In genomic region chr7:20785211-20786048, GRCh38 we compare ENCODE assay signal across 8 cellular contexts. TPM values are rescaled to one million over a fixed set of nuclear protein-coding genes. Genes with fewer than 3 reads are reported as not detected.
DNase-seq lines count a peak whose midpoint lies in the region; ATAC-seq, FAIRE-seq and TF ChIP-seq lines count a peak whose summit lies in the region.

No MANE protein-coding gene starts in this region.

- H3K9ac ChIP-seq in K562 (ENCODE audit: insufficient read depth in 1 of 2, low read depth in 2 of 2, low read length in 2 of 2) = peak overlapping the region; percentile 52 to 91
- no peak overlapping the region for H3K9ac ChIP-seq in mesenchymal stem cell (ENCODE audit: low read length)

- H3K4ac ChIP-seq in mesenchymal stem cell (ENCODE audit: low read depth in 1 of 2, low read length in 2 of 2) = no peak overlapping the region

- no peak overlapping the region for H2AK5ac ChIP-seq in mesenchymal stem cell (ENCODE audit: low read length, severe bottlenecking)

- peak; percentile 62 for DNase-seq in Caki2 (ENCODE audit: low read depth)
- DNase-seq in LNCaP clone FGC (ENCODE audit: low read depth) = no peak
- no peak for DNase-seq in K562 (ENCODE audit: extremely low read depth in 1 of 4, low spot score in 3 of 4)
- DNase-seq in mesenchymal stem cell = no peak
- no peak for DNase-seq in NCI-H2107 treated with DMSO at 0.1 percent for 48 hours (lab: John Stamatoyannopoulos, UW; ENCODE audit: unreplicated experiment)
- no peak for DNase-seq in hypothalamus (lab: John Stamatoyannopoulos, UW)

- no peak overlapping the region for H3K18ac ChIP-seq in mesenchymal stem cell (ENCODE audit: low read depth in 1 of 2, low read length in 2 of 2)

- in situ Hi-C loops in Caki2 (cut with HindIII; ENCODE audit: low pct_unique_long_range_greater_than_20kb, low sequenced_read_pairs) = loop anchor here (25.0 kb wide), 1 partner anchor 477 kb away; no protein-coding TSS in a partner anchor
- in situ Hi-C loops in K562 (cut with MboI) = no loop called here

- intact Hi-C loops in K562 (cut with micrococcal nuclease) = no loop called here

- peaks cover 0 to 3% of the 10 kb centered on the region in 2 experiments; a peak in 3 of 5 replicates for H3K27me3 ChIP-seq in K562 (ENCODE audit: control insufficient read depth in 2 of 2, insufficient read depth in 2 of 2, low read length in 2 of 2)
- peaks cover 79 to 95% of the 10 kb centered on the region in 2 experiments for H3K27me3 ChIP-seq in mesenchymal stem cell (ENCODE audit: control insufficient read depth in 1 of 2, insufficient read depth in 1 of 2, low read length in 2 of 2)

- H3K27ac ChIP-seq in K562 (ENCODE audit: extremely low read depth, low read depth, low read length) (no peak overlapping the region), mesenchymal stem cell (ENCODE audit: low read length, poor library complexity, severe bottlenecking) (no peak overlapping the region)

- 55% methylated on average over 14 of the region's 83 CpGs for WGBS in K562 (ENCODE audit: insufficient coverage, low coverage, missing lambda C conversion rate)
- WGBS in mesenchymal stem cell = under 1% methylated on average over 54 of the region's 83 CpGs

- peak overlapping the region; percentile 80 for H2BK15ac ChIP-seq in mesenchymal stem cell (ENCODE audit: low read depth, poor library complexity, severe bottlenecking)

- no peak for TF ChIP-seq POLR2A in K562 (conservative IDR thresholded peaks at IDR 0.05)

- BruUV-seq in K562 (replicated peaks; lab: Mats Ljungman, UMichigan) = no TSS peak

- no peak overlapping the region for H4K91ac ChIP-seq in mesenchymal stem cell (ENCODE audit: low read length)

- no peak overlapping the region for H2BK12ac ChIP-seq in mesenchymal stem cell (ENCODE audit: low read length in 2 of 2)

- CTCF ChIA-PET in K562 (lab: Yijun Ruan, JAX; ENCODE audit: low intra/inter-chr PET ratio) = no interaction called here

- H3K14ac ChIP-seq in mesenchymal stem cell (ENCODE audit: low read length in 2 of 2) = no peak overlapping the region

- H3K9me3 ChIP-seq in K562 (replicated peaks; ENCODE audit: control insufficient read depth, insufficient read depth, low read depth, low read length) = no peaks in the 10 kb centered on the region
- no peaks in the 10 kb centered on the region for H3K9me3 ChIP-seq in mesenchymal stem cell (ENCODE audit: control insufficient read depth, low read length)

- H4K8ac ChIP-seq in mesenchymal stem cell (ENCODE audit: low read length) = no peak overlapping the region

- peak overlapping the region; percentile 99 for H2AFZ ChIP-seq in K562 (ENCODE audit: low read depth, low read length)
- no peak overlapping the region for H2AFZ ChIP-seq in mesenchymal stem cell (ENCODE audit: low read depth, low read length)

- H3K4me1 ChIP-seq in K562 (replicated peaks in 1 of 2; ENCODE audit: control insufficient read depth in 2 of 2, insufficient read depth in 2 of 2, low read length in 2 of 2) = peaks cover 0 to 13% of the 10 kb centered on the region in 2 experiments; a peak in 3 of 5 replicates
- H3K4me1 ChIP-seq in mesenchymal stem cell (ENCODE audit: control insufficient read depth, insufficient read depth, low read depth, low read length) = peaks cover 30% of the 10 kb centered on the region

- H3K4me3 ChIP-seq in LNCaP clone FGC (ENCODE audit: low read depth, low read length) (peak overlapping the region; percentile 57), K562 (peak overlapping the region; percentile 68), mesenchymal stem cell (ENCODE audit: insufficient read depth in 1 of 2, low read depth in 1 of 2, low read length in 2 of 2) (peak overlapping the region in 1 of 2 experiments; percentile 70)

- H3K23ac ChIP-seq in mesenchymal stem cell (ENCODE audit: low read length in 2 of 2) = no peak overlapping the region

- H2BK120ac ChIP-seq in mesenchymal stem cell (ENCODE audit: low read depth, low read length) = no peak overlapping the region

- H3K9me1 ChIP-seq in K562 (ENCODE audit: control insufficient read depth, insufficient read depth, low read length) = no peaks in the 10 kb centered on the region

- H2BK5ac ChIP-seq in mesenchymal stem cell (ENCODE audit: low read depth, low read length, poor library complexity, severe bottlenecking) = no peak overlapping the region

- H4K20me1 ChIP-seq in K562 (replicated peaks; ENCODE audit: control insufficient read depth, insufficient read depth, low read length) = no peaks in the 10 kb centered on the region

- TF ChIP-seq RAD21 in K562 (CRISPR knock-in tag; conservative IDR thresholded peaks at IDR 0.05 in 1 of 2, IDR thresholded peaks at IDR 0.05 in 1 of 2) = no peak

- H3K79me1 ChIP-seq in mesenchymal stem cell (replicated peaks; ENCODE audit: low read length, poor library complexity, severe bottlenecking) = no peaks in the 10 kb centered on the region

- H3K4me2 ChIP-seq in K562 (ENCODE audit: insufficient read depth, low read length) (peak overlapping the region; percentile 97), mesenchymal stem cell (ENCODE audit: low read length, poor library complexity, severe bottlenecking) (peak overlapping the region; percentile 94)

- H3K79me2 ChIP-seq in K562 (ENCODE audit: control insufficient read depth, insufficient read depth, low read length) = no peaks in the 10 kb centered on the region

- TF ChIP-seq CTCF in LNCaP clone FGC (IDR thresholded peaks at IDR 0.05; ENCODE audit: control insufficient read depth, extremely low read depth, insufficient read depth) (no peak), K562 (IDR thresholded peaks at IDR 0.05 in 2 of 3, conservative IDR thresholded peaks at IDR 0.05 in 1 of 3; ENCODE audit: insufficient read depth in 2 of 3, low read depth in 1 of 3, low read length in 3 of 3) (no peak)

- no peak for ATAC-seq in K562
- no peak for ATAC-seq in GM19455 (IDR thresholded peaks at IDR 0.05; ENCODE audit: unreplicated experiment)
- ATAC-seq in HG03159 (IDR thresholded peaks at IDR 0.05; ENCODE audit: unreplicated experiment) = no peak

- H3K36me3 ChIP-seq in K562 (ENCODE audit: control insufficient read depth, insufficient read depth, low read length) (no peaks in the 10 kb centered on the region), mesenchymal stem cell (ENCODE audit: control insufficient read depth in 1 of 2, insufficient read depth in 2 of 2, low read depth in 1 of 2, low read length in 2 of 2) (peaks cover 0 to 2% of the 10 kb centered on the region in 2 experiments)

- POLR2A ChIA-PET in K562 (lab: Yijun Ruan, JAX) = no interaction called here

- no peak for FAIRE-seq in K562 (lab: Jason Lieb, UNC)

- no peak for TF ChIP-seq EP300 in K562 (IDR thresholded peaks at IDR 0.05; ENCODE audit: low read length)

TF ChIP-seq in K562, 482 proteins besides CTCF, POLR2A, EP300 and RAD21 (continues in another document):
- no peak for TF ChIP-seq SFPQ (IDR thresholded peaks at IDR 0.05; ENCODE audit: low read depth, low read length)
- no peak for TF ChIP-seq SP2 (IDR thresholded peaks at IDR 0.05; ENCODE audit: extremely low read depth, low read depth, low read length, poor library complexity, severe bottlenecking)
- no peak for TF ChIP-seq PREB (CRISPR knock-in tag; IDR thresholded peaks at IDR 0.05)
- TF ChIP-seq BRD9 (IDR thresholded peaks at IDR 0.05; ENCODE audit: low read depth, partially characterized antibody) = no peak
- no peak for TF ChIP-seq MTA3 (IDR thresholded peaks at IDR 0.05; ENCODE audit: borderline replicate concordance)

RNA-seq across cellular contexts. Expression of gene SP8, which starts 1.3 kb away (rescaled TPM):
- 1.1 and 1.4 TPM in 2 replicates for total RNA-seq in Caki2 (2014; rRNA removed; shearing (Covaris generic); ENCODE audit: low replicate concordance)
- 0.53 and 0.62 TPM in 2 replicates for total RNA-seq in K562 (2011; cell fraction: chromatin; rRNA removed; ENCODE audit: low replicate concordance)
- 0.53 and 0.83 TPM in 2 replicates for total RNA-seq in K562 (2011; cell fraction: nucleolus; rRNA removed)
- 0.59 and 0.76 TPM in 2 replicates for total RNA-seq in K562 (2011; cell fraction: nucleoplasm; rRNA removed)
- total RNA-seq in K562 (2014; rRNA removed) (0.16 and 0.73 TPM in 2 replicates), K562 (2014; rRNA removed; fragmentation: Illumina TruSeq; extraction: Trizol) (0.13 and 0.15 TPM in 2 replicates), K562 (2015; rRNA removed; fragmentation: Illumina TruSeq; extraction: Trizol) (0.14 and 0.15 TPM in 2 replicates), K562 (2021) (1.0 and 1.2 TPM in 2 replicates)
- polyA plus RNA-seq in K562 (2011; rRNA removed) (0.23 and 0.35 TPM in 2 replicates), K562 (2014; fragmentation: Illumina TruSeq; extraction: Trizol) (0.18 and 0.19 TPM in 2 replicates), K562 (2014; fragmentation: Nextera tagmentation; extraction: Ambion mirVana) (under 1 TPM; 0.04 to 0.06 TPM), K562 (2014; rRNA removed) (0.09 and 0.23 TPM in 2 replicates)
- polyA plus RNA-seq in K562 (2011; cell fraction: cytosol; rRNA removed) = 0.22 and 1.8 TPM in 2 replicates
- 0.37 and 1.5 TPM in 2 replicates for polyA plus RNA-seq in K562 (2011; cell fraction: nucleus; rRNA removed)
- 0.27 and 0.30 TPM in 2 replicates for polyA plus RNA-seq in K562 (2012)
- 0.12 and 0.56 TPM in 2 replicates for polyA minus RNA-seq in K562 (2011; rRNA and poly(A)+ RNA removed)
- polyA minus RNA-seq in K562 (2011; cell fraction: cytosol; rRNA and poly(A)+ RNA removed) = 0.86 TPM in 1 of 2 replicates, not detected in the other
- 0.89 and 2.0 TPM in 2 replicates for polyA minus RNA-seq in K562 (2011; cell fraction: nucleus; rRNA and poly(A)+ RNA removed)
- polyA plus RNA-seq in mesenchymal stem cell (2013, experiment 1 of 2) = not detected
- 0.01 TPM for polyA plus RNA-seq in mesenchymal stem cell (2013, experiment 2 of 2)
